In the genomic region with DNA sequence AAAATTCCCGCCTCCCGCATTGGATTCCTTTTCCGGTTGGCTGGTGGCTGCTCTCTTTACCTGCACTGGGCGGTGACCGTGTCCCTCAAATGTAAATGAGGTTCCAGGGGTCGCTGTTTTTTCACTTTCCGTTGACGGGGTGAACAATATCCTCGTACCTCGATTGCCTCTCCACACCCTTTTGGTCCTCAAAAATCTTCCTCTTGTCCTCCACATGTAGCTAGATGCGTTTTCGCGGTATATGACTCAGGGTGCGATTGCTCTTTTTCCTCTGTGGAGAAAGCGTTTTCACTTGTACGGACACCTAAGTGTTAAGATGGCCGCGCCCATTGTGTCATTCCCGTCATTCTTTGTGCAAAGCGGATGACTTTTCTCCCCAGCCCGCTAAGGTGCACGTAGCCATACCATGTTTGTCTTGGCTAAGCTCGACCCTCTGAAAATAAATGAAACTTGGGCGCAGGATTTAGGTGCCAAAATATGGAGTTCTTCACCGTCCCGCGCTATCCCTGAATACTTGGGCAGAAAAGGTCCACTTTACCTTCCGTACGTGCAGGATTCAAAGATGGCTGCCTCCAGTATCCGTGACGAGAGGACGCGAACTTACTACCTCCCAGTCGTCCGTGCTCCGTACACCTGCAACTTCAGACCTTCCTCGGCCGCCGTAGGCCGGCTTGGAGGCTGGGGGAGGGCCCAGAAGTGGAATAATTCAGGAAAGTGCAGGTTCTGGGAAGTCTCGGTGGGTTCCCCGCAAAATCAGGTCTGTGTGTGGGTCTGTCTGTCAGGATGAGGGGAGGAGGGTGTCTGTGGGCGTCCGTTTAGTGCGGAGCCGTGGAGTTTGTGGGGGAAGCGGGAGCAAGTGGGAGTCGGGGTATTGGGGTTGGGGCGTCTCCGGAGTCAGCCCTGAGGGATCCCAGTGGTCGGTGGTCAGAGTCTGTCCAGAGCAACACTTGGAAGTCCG, we compare ENCODE assay signal across 8 cellular contexts.
DNase-seq lines count a peak whose midpoint lies in the region; ATAC-seq and TF ChIP-seq lines count a peak whose summit lies in the region.

ZNF613 (plus strand) TSS at position 689 of the 958 bp plus-strand sequence. CDS start 8,749 bp downstream, outside the sequence.

- H3K27me3 ChIP-seq in layer of hippocampus (ENCODE audit: control insufficient read depth, insufficient read depth, low read length), result no peaks in the 10 kb centered on the region

- peak within 1 kb of the TSS; percentile 31 to 72 for H3K27ac ChIP-seq in coronary artery
- H3K27ac ChIP-seq in layer of hippocampus (ENCODE audit: low read depth, low read length), result peak within 1 kb of the TSS; percentile 91

- H3K4me3 ChIP-seq in coronary artery, result peak within 1 kb of the TSS; percentile 85

- DNase-seq in AG08395 (ENCODE audit: low spot score) (peak; percentile 90), NCI-H446 treated with DMSO at 0.1 percent for 48 hours (lab: John Stamatoyannopoulos, UW) (peak; percentile 79), coronary artery (ENCODE audit: low spot score) (peak; percentile 87)
- peak; percentile 87 for DNase-seq in activated CD4-positive, alpha-beta T cell treated with anti-CD3 and anti-CD28 coated beads for 48 hours
- peak; percentile 61 to 76 (median 68) for DNase-seq in stimulated activated CD4-positive, alpha-beta T cell treated with anti-CD3 and anti-CD28 coated beads, Interleukin-1b, Interleukin-23, amount 100 ng/mL, for 24 hours (ENCODE audit: low read depth in 4 of 4, low spot score in 1 of 4)

- no peak for TF ChIP-seq CTCF in coronary artery (IDR thresholded peaks at IDR 0.05)

- peak; percentile 88 for ATAC-seq in GM18907 (IDR thresholded peaks at IDR 0.05; ENCODE audit: unreplicated experiment)
- ATAC-seq in HG03280 (IDR thresholded peaks at IDR 0.05; ENCODE audit: unreplicated experiment), result peak; percentile 88

Comparison
In these comparisons a context has a peak if more than half of its experiments do, and no peak if none do; other contexts are left out.
1. Peak in every context shown above with its lines: DNase-seq, ATAC-seq, H3K4me3 ChIP-seq and H3K27ac ChIP-seq.